ENCODE assay signal across 8 cellular contexts in genomic region chr3:136861890-136862610, GRCh38. TPM values are rescaled to one million over a fixed set of nuclear protein-coding genes. Genes with fewer than 3 reads are reported as not detected.
DNase-seq lines count a peak whose midpoint lies in the region; ATAC-seq and TF ChIP-seq lines count a peak whose summit lies in the region.

Gene NCK1 (plus strand): TSS chr3:136862208. CDS start chr3:136928002, 65,794 bp downstream.

- peaks cover 33% of the 10 kb centered on the region for H3K4me1 Mint-ChIP-seq in chondrocyte (ENCODE audit: low read depth)

- no peaks in the 10 kb centered on the region for H3K9me3 ChIP-seq in BE2C

- TF ChIP-seq CTCF in BE2C (IDR thresholded peaks at IDR 0.05; ENCODE audit: low read depth, low read length) (peak; percentile 14; the same call in 1 of the 2 replicates), chondrocyte (IDR thresholded peaks at IDR 0.05) (peak; percentile 57), kidney epithelial cell (IDR thresholded peaks at IDR 0.05; ENCODE audit: insufficient read depth, low read length, poor library complexity, severe bottlenecking) (peak; percentile 18)

- DNase-seq in BE2C (peak; percentile 98), NCI-H510A treated with DMSO at 0.1 percent for 48 hours (lab: John Stamatoyannopoulos, UW) (peak; percentile 86), chondrocyte (ENCODE audit: low spot score) (peak; percentile 99), kidney epithelial cell (ENCODE audit: low read depth) (peak; percentile 86)
- peak; percentile 93 to 96 for DNase-seq in activated CD4-positive, alpha-beta T cell treated with anti-CD3 and anti-CD28 coated beads for 24 hours (ENCODE audit: low read depth in 2 of 2)
- peak; percentile 96 to 97 for DNase-seq in stimulated activated CD4-positive, alpha-beta T cell treated with anti-CD3 and anti-CD28 coated beads, Interleukin-15, amount 100 ng/mL, for 48 hours (ENCODE audit: low read depth in 2 of 2)

- peaks cover 2% of the 10 kb centered on the region for H3K9me3 Mint-ChIP-seq in chondrocyte (ENCODE audit: low read depth)

- H3K4me3 Mint-ChIP-seq in chondrocyte (ENCODE audit: unreplicated experiment): peak within 1 kb of the TSS; percentile 90

- H3K36me3 Mint-ChIP-seq in chondrocyte (ENCODE audit: low read depth): no peaks in the 10 kb centered on the region

- H3K4me1 ChIP-seq in BE2C: no peaks in the 10 kb centered on the region; the same call in 1 of the 2 replicates

- H3K4me3 ChIP-seq in BE2C (ENCODE audit: low read depth, low read length) (peak within 1 kb of the TSS; percentile 64), kidney epithelial cell (ENCODE audit: low read depth, low read length) (peak within 1 kb of the TSS; percentile 63)

- TF ChIP-seq POLR2A in GM19193 (IDR thresholded peaks at IDR 0.05; ENCODE audit: extremely low read depth, insufficient read depth, insufficient read length): peak; percentile 93

- H3K27ac Mint-ChIP-seq in chondrocyte (ENCODE audit: unreplicated experiment): peak within 1 kb of the TSS; percentile 97

- H3K27me3 ChIP-seq in BE2C: no peaks in the 10 kb centered on the region
- H3K27me3 ChIP-seq in kidney epithelial cell (ENCODE audit: control insufficient read depth, insufficient read depth, low read length): no peaks in the 10 kb centered on the region

- H3K27me3 Mint-ChIP-seq in chondrocyte (ENCODE audit: low read depth): no peaks in the 10 kb centered on the region

- ATAC-seq in HG03439 (IDR thresholded peaks at IDR 0.05; ENCODE audit: unreplicated experiment): peak; percentile 97

- H3K36me3 ChIP-seq in BE2C (no peaks in the 10 kb centered on the region; the same call in 1 of the 2 replicates), kidney epithelial cell (ENCODE audit: control insufficient read depth, insufficient read depth, low read length) (no peaks in the 10 kb centered on the region)

RNA-seq across cellular contexts. Expression of gene NCK1, which starts in this region (rescaled TPM):
- polyA plus RNA-seq in BE2C (2012; ENCODE audit: insufficient read depth, insufficient read length, low read depth): 41.6 TPM
- total RNA-seq in chondrocyte: 29.3 to 38.1 TPM (median 30.8 TPM) in 3 replicates
- total RNA-seq in kidney epithelial cell: 17.7 and 25.7 TPM in 2 replicates

Comparison
In these comparisons a context has a peak if more than half of its experiments do, and no peak if none do; other contexts are left out.
1. Peak in every context shown above with its lines: DNase-seq, ATAC-seq and H3K4me3 ChIP-seq.